Comparison of ENCODE assay signal across 18 cellular contexts in genomic region chr12:57536597-57536942, GRCh38.
"Had no signal": no experiment of that assay in that cellular context is flagged by ENCODE, and none has a peak within 500 bp of the region (broad histone marks: within the 10 kb centered on the region; RNA-seq: fewer than 3 reads in every experiment).

No MANE protein-coding gene starts in this region.

- FAIRE-seq: urothelium cell line had no signal

- H3K9ac ChIP-seq: parathyroid adenoma had no signal

- H3K79me2 ChIP-seq: parathyroid adenoma had no signal

- H3K27me3 ChIP-seq: hepatocyte, spleen had no signal

- H3K27ac ChIP-seq: coronary artery, hepatocyte, parathyroid adenoma, psoas muscle, spleen had no signal

- H3K4me3 Mint-ChIP-seq: endodermal cell; naive thymus-derived CD4-positive, alpha-beta T cell; nephron progenitor cell; type B pancreatic cell had no signal

- H3K4me2 ChIP-seq: hepatocyte had no signal

- H3K4me1 Mint-ChIP-seq: endodermal cell had no signal

- H3K4me3 ChIP-seq: coronary artery, hepatocyte, psoas muscle, spleen had no signal

- H3K4me1 ChIP-seq: parathyroid adenoma, psoas muscle had no signal

- H3K9me3 ChIP-seq: psoas muscle, spleen had no signal

- DNase-seq: effector CD4-positive, alpha-beta T cell; endodermal cell; foreskin melanocyte; kidney glomerular epithelial cell; mesendoderm; naive thymus-derived CD4-positive, alpha-beta T cell; nephron progenitor cell; psoas muscle; spleen; stimulated activated CD4-positive, alpha-beta T cell treated with anti-CD3 and anti-CD28 coated beads, Interleukin-2, amount 100 ng/mL, for 24 hours; stimulated activated CD4-positive, alpha-beta T cell treated with anti-CD3 and anti-CD28 coated beads, Interleukin-4, amount 100 ng/mL, for 4 hours; stimulated activated naive CD4-positive, alpha-beta T cell had no signal

- H2AFZ ChIP-seq: hepatocyte, parathyroid adenoma had no signal

- H3K27ac Mint-ChIP-seq: endodermal cell, nephron progenitor cell, type B pancreatic cell had no signal

- H3K9me3 Mint-ChIP-seq: endodermal cell; naive thymus-derived CD4-positive, alpha-beta T cell; nephron progenitor cell; type B pancreatic cell had no signal

- H3K27me3 Mint-ChIP-seq: naive thymus-derived CD4-positive, alpha-beta T cell; type B pancreatic cell had no signal

- ATAC-seq: naive thymus-derived CD4-positive, alpha-beta T cell; psoas muscle; sciatic nerve had no signal
